ENCODE assay signal across 12 cellular contexts in the genomic region with DNA sequence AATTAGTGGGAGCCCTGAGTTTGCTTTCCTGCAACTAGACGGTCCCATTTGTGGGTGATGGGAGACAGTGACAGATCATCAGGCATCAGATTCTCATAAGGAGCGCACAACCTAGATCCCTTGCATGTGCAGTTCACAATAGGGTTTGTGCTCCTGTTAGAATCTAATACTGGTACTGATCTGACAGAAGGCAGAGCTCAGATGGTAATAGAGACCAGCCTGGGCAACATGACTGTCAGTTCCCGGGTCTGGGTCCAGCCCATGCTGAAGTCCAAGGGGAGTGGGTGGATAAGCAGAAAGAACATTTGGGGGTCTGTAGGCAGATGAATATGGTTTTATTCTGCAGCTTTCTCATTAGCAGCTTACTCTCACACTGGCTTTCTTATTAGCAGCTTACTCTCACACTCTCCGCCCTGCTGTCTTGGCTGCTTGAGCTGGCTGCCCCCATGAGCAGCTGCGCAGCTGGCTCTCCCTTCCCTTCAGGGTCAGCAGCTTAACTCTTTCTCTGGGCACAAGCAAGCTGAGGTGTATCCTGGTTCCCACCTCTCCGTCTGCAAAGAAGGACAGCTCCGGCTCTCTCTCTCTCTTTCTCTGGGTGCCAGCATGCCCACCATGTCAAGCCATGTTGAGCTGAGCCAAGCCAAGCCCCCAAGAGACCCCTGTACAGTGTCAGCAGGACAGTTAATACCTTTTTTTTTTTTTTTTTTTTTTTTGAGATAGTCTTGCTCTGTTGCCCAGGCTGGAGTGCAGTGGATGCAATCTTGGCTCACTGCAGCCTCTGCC. TPM values are rescaled to one million over a fixed set of nuclear protein-coding genes. Genes with fewer than 3 reads are reported as not detected.
DNase-seq lines count a peak whose midpoint lies in the region; ATAC-seq and TF ChIP-seq lines count a peak whose summit lies in the region.
"Had no signal": no experiment of that assay in that cellular context is flagged by ENCODE, and none has a peak within 500 bp of the region (broad histone marks: within the 10 kb centered on the region; RNA-seq: fewer than 3 reads in every experiment).

No MANE protein-coding gene starts in this region.

- H3K27me3 ChIP-seq in breast epithelium (no peaks in the 10 kb centered on the region), lung (ENCODE audit: control insufficient read depth, insufficient read depth) (no peaks in the 10 kb centered on the region), smooth muscle cell (ENCODE audit: low read depth) (no peaks in the 10 kb centered on the region)
- H3K27me3 ChIP-seq: BLaER1 treated with 17β-estradiol and CSF1 and Interleukin-3, amounts not matched to agents 10 nM and 100 nM had no signal

- no peak overlapping the region for H3K4me3 Mint-ChIP-seq in HFFc6
- H3K4me3 Mint-ChIP-seq in activated CD4-positive, alpha-beta T cell treated with anti-CD3 and anti-CD28 coated beads, Interleukin-2, amount 10 ng/mL, durations not matched to agents 24 days and 14 days = no peak overlapping the region
- H3K4me3 Mint-ChIP-seq: activated T-cell treated with anti-CD3 and anti-CD28 coated beads, Interleukin-2, amount 50 U/mL, for 72 hours; central memory CD8-positive, alpha-beta T cell had no signal

- no peaks in the 10 kb centered on the region for H4K20me1 ChIP-seq in smooth muscle cell (ENCODE audit: low read depth)
- H4K20me1 ChIP-seq: BLaER1 treated with 17β-estradiol and CSF1 and Interleukin-3, amounts not matched to agents 10 nM and 100 nM had no signal

- DNase-seq in HFFc6 = no peak
- no peak for DNase-seq in breast epithelium (ENCODE audit: low spot score in 2 of 2)
- no peak for DNase-seq in lung (ENCODE audit: low spot score)
- no peak for DNase-seq in smooth muscle cell (lab: John Stamatoyannopoulos, UW; ENCODE audit: unreplicated experiment)
- DNase-seq in cerebellar nuclear complex (lab: John Stamatoyannopoulos, UW) = no peak
- no peak for DNase-seq in activated CD4-positive, alpha-beta T cell treated with anti-CD3 and anti-CD28 coated beads, Interleukin-2, amount 10 ng/mL, durations not matched to agents 24 days and 14 days
- no peak for DNase-seq in NCI-H1048 (lab: John Stamatoyannopoulos, UW)
- DNase-seq: activated T-cell treated with anti-CD3 and anti-CD28 coated beads, Interleukin-2, amount 50 U/mL, for 72 hours; stimulated activated CD4-positive, alpha-beta T cell treated with anti-CD3 and anti-CD28 coated beads, Interleukin-1b, Interleukin-23, amount 100 ng/mL, for 48 hours had no signal

- ATAC-seq in lung (ENCODE audit: insufficient read depth, low FRiP score) = no peak
- no peak for ATAC-seq in HG03135 (IDR thresholded peaks at IDR 0.05; ENCODE audit: unreplicated experiment)
- ATAC-seq: activated T-cell treated with anti-CD3 and anti-CD28 coated beads, Interleukin-2, amount 50 U/mL, for 72 hours had no signal

- H3K27ac Mint-ChIP-seq in HFFc6 = peak overlapping the region; percentile 79
- no peak overlapping the region for H3K27ac Mint-ChIP-seq in activated CD4-positive, alpha-beta T cell treated with anti-CD3 and anti-CD28 coated beads, Interleukin-2, amount 10 ng/mL, durations not matched to agents 24 days and 14 days
- H3K27ac Mint-ChIP-seq: activated T-cell treated with anti-CD3 and anti-CD28 coated beads, Interleukin-2, amount 50 U/mL, for 72 hours had no signal

- H2AFZ ChIP-seq in smooth muscle cell (ENCODE audit: low read depth) = no peak overlapping the region

- peaks cover 0 to 5% of the 10 kb centered on the region in 2 donors for H3K9me3 ChIP-seq in breast epithelium
- H3K9me3 ChIP-seq in lung (ENCODE audit: control insufficient read depth in 2 of 2, insufficient read depth in 1 of 2, low read length in 1 of 2) = no peaks in the 10 kb centered on the region
- no peaks in the 10 kb centered on the region for H3K9me3 ChIP-seq in smooth muscle cell (replicated peaks; ENCODE audit: low read depth)

- intact Hi-C loops in breast epithelium (cut with DNase I; ENCODE audit: low total_unique reads) = no loop called here
- intact Hi-C loops in activated CD4-positive, alpha-beta T cell treated with anti-CD3 and anti-CD28 coated beads, Interleukin-2, amount 10 ng/mL, durations not matched to agents 24 days and 14 days (cut with micrococcal nuclease) = no loop called here

- H3K27me3 Mint-ChIP-seq in HFFc6 (ENCODE audit: insufficient read depth) = peaks cover 5% of the 10 kb centered on the region
- H3K27me3 Mint-ChIP-seq in activated CD4-positive, alpha-beta T cell treated with anti-CD3 and anti-CD28 coated beads, Interleukin-2, amount 10 ng/mL, durations not matched to agents 24 days and 14 days = no peaks in the 10 kb centered on the region
- H3K27me3 Mint-ChIP-seq: central memory CD8-positive, alpha-beta T cell had no signal

- H3K79me2 ChIP-seq in smooth muscle cell (ENCODE audit: low read depth) = no peaks in the 10 kb centered on the region

- H3K4me3 ChIP-seq in breast epithelium = no peak overlapping the region
- H3K4me3 ChIP-seq in lung = no peak overlapping the region
- H3K4me3 ChIP-seq in smooth muscle cell = no peak overlapping the region
- H3K4me3 ChIP-seq: BLaER1 treated with 17β-estradiol and CSF1 and Interleukin-3, amounts not matched to agents 10 nM and 100 nM had no signal

- H3K4me1 ChIP-seq in breast epithelium (peaks cover 0 to 5% of the 10 kb centered on the region in 2 donors), lung (ENCODE audit: control insufficient read depth in 2 of 2, insufficient read depth in 2 of 2, low read length in 2 of 2) (peaks cover 3 to 7% of the 10 kb centered on the region in 2 donors), smooth muscle cell (ENCODE audit: low read depth) (no peaks in the 10 kb centered on the region)

- H3K4me1 Mint-ChIP-seq in HFFc6 (ENCODE audit: low read depth) = peaks cover 10% of the 10 kb centered on the region
- no peaks in the 10 kb centered on the region for H3K4me1 Mint-ChIP-seq in activated CD4-positive, alpha-beta T cell treated with anti-CD3 and anti-CD28 coated beads, Interleukin-2, amount 10 ng/mL, durations not matched to agents 24 days and 14 days
- H3K4me1 Mint-ChIP-seq: central memory CD8-positive, alpha-beta T cell had no signal

- no peaks in the 10 kb centered on the region for H3F3A ChIP-seq in smooth muscle cell (ENCODE audit: low read depth)

- H3K4me2 ChIP-seq in smooth muscle cell = no peak overlapping the region
- H3K4me2 ChIP-seq: BLaER1 treated with 17β-estradiol and CSF1 and Interleukin-3, amounts not matched to agents 10 nM and 100 nM had no signal

- H3K36me3 ChIP-seq in breast epithelium (no peaks in the 10 kb centered on the region), lung (ENCODE audit: control insufficient read depth in 2 of 2, insufficient read depth in 2 of 2, low read length in 2 of 2) (no peaks in the 10 kb centered on the region), smooth muscle cell (ENCODE audit: low read depth) (no peaks in the 10 kb centered on the region)
- H3K36me3 ChIP-seq: BLaER1 treated with 17β-estradiol and CSF1 and Interleukin-3, amounts not matched to agents 10 nM and 100 nM had no signal

- WGBS in lung, 2 donors = 77 to 84% methylated on average over 7 of the region's 7 CpGs
- WGBS in smooth muscle cell (ENCODE audit: low lambda C conversion rate) = 91% methylated on average over 7 of the region's 7 CpGs

- peaks cover 4% of the 10 kb centered on the region; the same call in 1 of the 2 replicates for H3K36me3 Mint-ChIP-seq in HFFc6 (ENCODE audit: low read depth)
- H3K36me3 Mint-ChIP-seq in activated CD4-positive, alpha-beta T cell treated with anti-CD3 and anti-CD28 coated beads, Interleukin-2, amount 10 ng/mL, durations not matched to agents 24 days and 14 days (ENCODE audit: low read depth) = no peaks in the 10 kb centered on the region

- no peak for TF ChIP-seq CTCF in HFFc6 (IDR thresholded peaks at IDR 0.05)
- TF ChIP-seq CTCF in breast epithelium (IDR thresholded peaks at IDR 0.05) = no peak
- TF ChIP-seq CTCF in lung (IDR thresholded peaks at IDR 0.05; ENCODE audit: control extremely low read depth, extremely low read depth) = no peak
- TF ChIP-seq CTCF in smooth muscle cell (IDR thresholded peaks at IDR 0.05; ENCODE audit: borderline replicate concordance, insufficient read depth, poor library complexity, severe bottlenecking) = no peak

- no peak for TF ChIP-seq POLR2A in breast epithelium (IDR thresholded peaks at IDR 0.05)

- H3K27ac ChIP-seq in breast epithelium (peak overlapping the region; percentile 74 to 88), lung (ENCODE audit: low read depth in 1 of 2, low read length in 1 of 2) (peak overlapping the region; percentile 29 to 74), smooth muscle cell (ENCODE audit: low read depth) (peak overlapping the region; percentile 27)

- H3K9me3 Mint-ChIP-seq in HFFc6 = peaks cover 5% of the 10 kb centered on the region
- peaks cover 8% of the 10 kb centered on the region for H3K9me3 Mint-ChIP-seq in activated CD4-positive, alpha-beta T cell treated with anti-CD3 and anti-CD28 coated beads, Interleukin-2, amount 10 ng/mL, durations not matched to agents 24 days and 14 days
- H3K9me3 Mint-ChIP-seq: central memory CD8-positive, alpha-beta T cell had no signal

- H3K9ac ChIP-seq in smooth muscle cell (ENCODE audit: low read depth) = no peak overlapping the region
- H3K9ac ChIP-seq: BLaER1 treated with 17β-estradiol and CSF1 and Interleukin-3, amounts not matched to agents 10 nM and 100 nM had no signal

RNA-seq across cellular contexts. Expression of gene KLHDC8B, which starts 46.5 kb away (rescaled TPM):
- 10 to 100 TPM; 16.7 to 22.0 (median 19.6) TPM for total RNA-seq in HFFc6 (2021; fragmentation: NEBNext Ultra II Directional; extraction: Animal tissue kit (Norgen Biotek cat#: 25700))
- total RNA-seq in breast epithelium = 100 to 1,000 TPM in 1 of 3 donors, 10 to 100 TPM in 2; 38.7 to 106 (median 46.2) TPM
- total RNA-seq in lung = 10 to 100 TPM; 29.6 to 32.0 TPM
- polyA plus RNA-seq in lung = 10 to 100 TPM; 19.4 to 32.5 TPM
- total RNA-seq in smooth muscle cell = 20.8 and 22.5 TPM in 2 replicates
- 42.1 and 51.9 TPM in 2 replicates for polyA plus RNA-seq in smooth muscle cell
- 1.5 and 2.3 TPM in 2 replicates for total RNA-seq in activated CD4-positive, alpha-beta T cell treated with anti-CD3 and anti-CD28 coated beads, Interleukin-2, amount 10 ng/mL, durations not matched to agents 24 days and 14 days

RNA-seq across cellular contexts. Expression of gene CCDC71, which starts 51.7 kb away (rescaled TPM):
- 10 to 100 TPM; 20.0 to 23.7 (median 21.9) TPM for total RNA-seq in HFFc6 (2021; fragmentation: NEBNext Ultra II Directional; extraction: Animal tissue kit (Norgen Biotek cat#: 25700))
- total RNA-seq in breast epithelium (10 to 100 TPM; 29.0 to 39.7 (median 31.8) TPM), lung (10 to 100 TPM; 13.9 to 23.8 TPM), smooth muscle cell (19.6 and 33.8 TPM in 2 replicates)
- polyA plus RNA-seq in lung (10 to 100 TPM; 16.3 to 29.3 TPM), smooth muscle cell (0.59 and 0.80 TPM in 2 replicates)
- total RNA-seq in activated CD4-positive, alpha-beta T cell treated with anti-CD3 and anti-CD28 coated beads, Interleukin-2, amount 10 ng/mL, durations not matched to agents 24 days and 14 days = 25.7 and 26.7 TPM in 2 replicates

RNA-seq across cellular contexts. Expression of gene C3orf62, which starts 59.2 kb away (rescaled TPM):
- 1 to 10 TPM; 2.4 to 3.5 (median 2.9) TPM for total RNA-seq in HFFc6 (2021; fragmentation: NEBNext Ultra II Directional; extraction: Animal tissue kit (Norgen Biotek cat#: 25700))
- total RNA-seq in breast epithelium = 1 to 10 TPM; 4.2 to 5.1 (median 4.3) TPM
- total RNA-seq in lung = 1 to 10 TPM; 5.2 to 8.2 TPM
- polyA plus RNA-seq in lung = 1 to 10 TPM; 6.0 to 8.1 TPM
- 1.6 and 5.5 TPM in 2 replicates for total RNA-seq in smooth muscle cell
- 1.6 and 3.4 TPM in 2 replicates for polyA plus RNA-seq in smooth muscle cell
- 8.0 and 9.6 TPM in 2 replicates for total RNA-seq in activated CD4-positive, alpha-beta T cell treated with anti-CD3 and anti-CD28 coated beads, Interleukin-2, amount 10 ng/mL, durations not matched to agents 24 days and 14 days

Comparison
In these comparisons a context has a peak if more than half of its experiments do, and no peak if none do; other contexts are left out.
1. H3K27ac ChIP-seq: peak in every context shown above with its lines; median percentile 81 in breast epithelium; 52 in lung; 27 in smooth muscle cell.